Comparison of ENCODE assay signal across 9 cellular contexts in the genomic region with DNA sequence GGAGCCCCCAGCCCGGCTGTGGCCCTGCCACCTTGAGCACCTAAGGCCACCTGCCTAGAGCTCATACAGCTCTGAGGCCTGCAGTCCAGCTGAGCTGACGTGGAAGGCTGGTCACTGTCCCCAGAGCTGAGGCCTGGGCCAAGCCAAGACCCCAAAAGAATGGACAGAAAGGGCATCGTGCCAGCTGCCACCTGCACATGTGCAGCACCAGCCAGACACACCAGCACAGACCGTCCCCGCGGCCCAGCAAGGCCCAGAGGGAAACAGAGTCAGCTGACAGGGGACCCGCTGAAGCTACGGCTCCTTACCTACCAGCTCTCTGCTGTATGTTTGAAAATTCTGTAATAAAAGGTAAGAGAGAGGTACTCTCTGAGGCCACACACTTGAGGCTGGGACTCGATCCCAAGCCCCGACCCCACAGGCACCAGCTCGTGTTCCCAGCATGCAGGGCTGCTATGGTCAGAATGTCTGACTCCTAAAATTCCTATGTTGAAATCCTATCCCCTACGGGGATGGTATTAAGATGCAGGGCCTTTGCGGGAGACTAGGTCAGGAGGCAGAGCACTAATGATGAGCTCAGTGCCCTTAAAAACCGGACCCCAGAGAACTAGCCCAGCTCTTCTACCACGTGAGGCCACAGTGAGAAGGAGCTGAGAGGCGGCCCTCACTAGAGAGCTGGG. TPM values are rescaled to one million over a fixed set of nuclear protein-coding genes. Genes with fewer than 3 reads are reported as not detected.
DNase-seq lines count a peak whose midpoint lies in the region; ATAC-seq and TF ChIP-seq lines count a peak whose summit lies in the region.
"Had no signal": no experiment of that assay in that cellular context is flagged by ENCODE, and none has a peak within 500 bp of the region (broad histone marks: within the 10 kb centered on the region; RNA-seq: fewer than 3 reads in every experiment).

No MANE protein-coding gene starts in this region.

- no peaks in the 10 kb centered on the region for H3K4me1 ChIP-seq in aorta (ENCODE audit: control insufficient read depth in 1 of 2, insufficient read depth in 2 of 2, low read length in 2 of 2)

- H3K27me3 ChIP-seq in dorsolateral prefrontal cortex: no peaks in the 10 kb centered on the region
- H3K27me3 ChIP-seq in aorta (ENCODE audit: control insufficient read depth in 1 of 2, insufficient read depth in 2 of 2, low read length in 1 of 2): no peaks in the 10 kb centered on the region

- ATAC-seq in Right ventricle myocardium superior (ENCODE audit: poor library complexity): peak; percentile 79
- peak; percentile 59 for ATAC-seq in aorta (ENCODE audit: low FRiP score)
- ATAC-seq in stimulated activated naive CD8-positive, alpha-beta T cell treated with anti-CD3 and anti-CD28 coated beads, Interleukin-15, Interleukin-2, amounts not matched to agents 100 U/mL and 50 U/mL, for 24 hours: no peak

- H3K27ac ChIP-seq in dorsolateral prefrontal cortex (peak overlapping the region in 31 of 59 donors; percentile 2 to 65 (median 31)), aorta (ENCODE audit: low read depth in 1 of 2, low read length in 2 of 2) (no peak overlapping the region)

- H3K4me3 ChIP-seq in dorsolateral prefrontal cortex: no peak overlapping the region
- H3K4me3 ChIP-seq in aorta (ENCODE audit: low read length in 2 of 2): no peak overlapping the region

- DNase-seq in Right ventricle myocardium superior (no peak), cardiac septum (ENCODE audit: low spot score) (no peak), dorsolateral prefrontal cortex (no peak), myocyte (ENCODE audit: low read depth) (peak; percentile 88), aorta (no peak), NCI-H187 treated with DMSO at 0.1 percent for 48 hours (lab: John Stamatoyannopoulos, UW) (no peak), COLO829 (ENCODE audit: low spot score) (no peak)
- no peak for DNase-seq in stimulated activated naive CD8-positive, alpha-beta T cell treated with anti-CD3 and anti-CD28 coated beads, Interleukin-15, Interleukin-2, amounts not matched to agents 100 U/mL and 50 U/mL, for 24 hours
- DNase-seq: NCI-H1694 had no signal

- no peak for TF ChIP-seq CTCF in dorsolateral prefrontal cortex (IDR thresholded peaks at IDR 0.05 in 54 of 56, conservative IDR thresholded peaks at IDR 0.05 in 2 of 56; ENCODE audit: low read depth in 1 of 56, partially characterized antibody in 56 of 56)

- WGBS in aorta, 2 donors: 79 to 80% methylated on average over 16 of the region's 16 CpGs

- no peaks in the 10 kb centered on the region for H3K9me3 ChIP-seq in aorta (ENCODE audit: control insufficient read depth, low read length)

- H3K36me3 ChIP-seq in aorta (ENCODE audit: control insufficient read depth in 1 of 2, insufficient read depth in 2 of 2, low read length in 1 of 2): no peaks in the 10 kb centered on the region

- intact Hi-C loops in Right ventricle myocardium superior (cut with DNase I): no loop called here
- intact Hi-C loops in cardiac septum (cut with DNase I): no loop called here
- intact Hi-C loops in dorsolateral prefrontal cortex (cut with DNase I): no loop called here
- intact Hi-C loops in aorta (cut with DNase I): no loop called here

RNA-seq across cellular contexts. Expression of gene BRF1, which starts 25.4 kb away (rescaled TPM):
- total RNA-seq in Right ventricle myocardium superior (17.5 TPM), cardiac septum (17.7 TPM), dorsolateral prefrontal cortex (100 to 1,000 TPM in 7 of 120 experiments, 10 to 100 TPM in 113; 55.3 to 109 (median 75.5) TPM), myocyte (80.5 and 147 TPM in 2 replicates), aorta (10 to 100 TPM; 25.2 to 44.3 TPM)
- polyA plus RNA-seq in myocyte (2012): 22.4 TPM
- polyA plus RNA-seq in aorta: 10 to 100 TPM in 1 of 2 donors, 1 to 10 TPM in 1; 7.1 to 34.1 TPM

RNA-seq across cellular contexts. Expression of gene BTBD6, which starts 27.1 kb away (rescaled TPM):
- total RNA-seq in Right ventricle myocardium superior (45.5 TPM), cardiac septum (34.9 TPM), dorsolateral prefrontal cortex (10 to 100 TPM; 28.3 to 99.3 (median 59.6) TPM), myocyte (117 and 167 TPM in 2 replicates), aorta (10 to 100 TPM; 39.1 to 40.4 TPM)
- 35.8 TPM for polyA plus RNA-seq in myocyte (2012)
- 10 to 100 TPM; 45.2 to 99.4 TPM for polyA plus RNA-seq in aorta

RNA-seq across cellular contexts. Expression of gene PACS2, which starts 39.1 kb away (rescaled TPM):
- total RNA-seq in Right ventricle myocardium superior: 66.8 TPM
- 55.1 TPM for total RNA-seq in cardiac septum
- 100 to 1,000 TPM; 131 to 394 (median 200) TPM for total RNA-seq in dorsolateral prefrontal cortex
- total RNA-seq in myocyte: 240 and 302 TPM in 2 replicates
- polyA plus RNA-seq in myocyte (2012): 78.0 TPM
- 10 to 100 TPM; 71.3 to 98.5 TPM for total RNA-seq in aorta
- 100 to 1,000 TPM in 1 of 2 donors, 10 to 100 TPM in 1; 17.2 to 140 TPM for polyA plus RNA-seq in aorta

Comparison
In these comparisons a context has a peak if more than half of its experiments do, and no peak if none do; other contexts are left out.
1. H3K27ac ChIP-seq: peak in dorsolateral prefrontal cortex (31 of 59); none in aorta (0 of 2).